In the genomic region with DNA sequence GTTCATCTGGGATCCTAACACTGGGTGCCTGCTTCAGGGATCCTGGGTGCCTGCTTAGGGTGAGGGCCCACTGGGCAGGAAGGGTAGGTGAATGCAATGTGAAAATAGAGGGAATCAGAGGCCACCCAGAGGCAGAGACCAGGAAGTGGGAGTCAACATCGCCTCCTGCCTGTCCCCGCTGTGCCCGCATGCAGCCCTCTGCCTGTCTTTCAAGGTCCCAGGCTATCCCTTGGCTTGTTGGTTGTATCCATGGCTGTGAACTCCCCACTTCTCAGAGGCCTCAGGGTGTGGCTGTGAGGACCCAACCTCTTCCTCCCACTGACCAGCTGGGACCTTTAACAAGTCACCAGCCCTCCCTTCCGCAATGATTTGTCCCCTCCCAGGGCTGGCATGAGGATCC, we compare ENCODE assay signal across 1 cellular context.
TF ChIP-seq lines count a peak whose summit lies in the region.

No MANE protein-coding gene starts in this region.

TF ChIP-seq in K562, 482 proteins besides CTCF, POLR2A, EP300 and RAD21 (continued from another document):
- TF ChIP-seq, protein P1, sequence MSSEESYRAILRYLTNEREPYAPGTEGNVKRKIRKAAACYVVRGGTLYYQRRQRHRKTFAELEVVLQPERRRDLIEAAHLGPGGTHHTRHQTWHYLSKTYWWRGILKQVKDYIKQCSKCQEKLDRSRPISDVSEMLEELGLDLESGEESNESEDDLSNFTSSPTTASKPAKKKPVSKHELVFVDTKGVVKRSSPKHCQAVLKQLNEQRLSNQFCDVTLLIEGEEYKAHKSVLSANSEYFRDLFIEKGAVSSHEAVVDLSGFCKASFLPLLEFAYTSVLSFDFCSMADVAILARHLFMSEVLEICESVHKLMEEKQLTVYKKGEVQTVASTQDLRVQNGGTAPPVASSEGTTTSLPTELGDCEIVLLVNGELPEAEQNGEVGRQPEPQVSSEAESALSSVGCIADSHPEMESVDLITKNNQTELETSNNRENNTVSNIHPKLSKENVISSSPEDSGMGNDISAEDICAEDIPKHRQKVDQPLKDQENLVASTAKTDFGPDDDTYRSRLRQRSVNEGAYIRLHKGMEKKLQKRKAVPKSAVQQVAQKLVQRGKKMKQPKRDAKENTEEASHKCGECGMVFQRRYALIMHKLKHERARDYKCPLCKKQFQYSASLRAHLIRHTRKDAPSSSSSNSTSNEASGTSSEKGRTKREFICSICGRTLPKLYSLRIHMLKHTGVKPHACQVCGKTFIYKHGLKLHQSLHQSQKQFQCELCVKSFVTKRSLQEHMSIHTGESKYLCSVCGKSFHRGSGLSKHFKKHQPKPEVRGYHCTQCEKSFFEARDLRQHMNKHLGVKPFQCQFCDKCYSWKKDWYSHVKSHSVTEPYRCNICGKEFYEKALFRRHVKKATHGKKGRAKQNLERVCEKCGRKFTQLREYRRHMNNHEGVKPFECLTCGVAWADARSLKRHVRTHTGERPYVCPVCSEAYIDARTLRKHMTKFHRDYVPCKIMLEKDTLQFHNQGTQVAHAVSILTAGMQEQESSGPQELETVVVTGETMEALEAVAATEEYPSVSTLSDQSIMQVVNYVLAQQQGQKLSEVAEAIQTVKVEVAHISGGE (CRISPR knock-in tag; IDR thresholded peaks at IDR 0.05), result no peak
- TF ChIP-seq, protein P2, sequence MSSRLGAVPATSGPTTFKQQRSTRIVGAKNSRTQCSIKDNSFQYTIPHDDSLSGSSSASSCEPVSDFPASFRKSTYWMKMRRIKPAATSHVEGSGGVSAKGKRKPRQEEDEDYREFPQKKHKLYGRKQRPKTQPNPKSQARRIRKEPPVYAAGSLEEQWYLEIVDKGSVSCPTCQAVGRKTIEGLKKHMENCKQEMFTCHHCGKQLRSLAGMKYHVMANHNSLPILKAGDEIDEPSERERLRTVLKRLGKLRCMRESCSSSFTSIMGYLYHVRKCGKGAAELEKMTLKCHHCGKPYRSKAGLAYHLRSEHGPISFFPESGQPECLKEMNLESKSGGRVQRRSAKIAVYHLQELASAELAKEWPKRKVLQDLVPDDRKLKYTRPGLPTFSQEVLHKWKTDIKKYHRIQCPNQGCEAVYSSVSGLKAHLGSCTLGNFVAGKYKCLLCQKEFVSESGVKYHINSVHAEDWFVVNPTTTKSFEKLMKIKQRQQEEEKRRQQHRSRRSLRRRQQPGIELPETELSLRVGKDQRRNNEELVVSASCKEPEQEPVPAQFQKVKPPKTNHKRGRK (tag; IDR thresholded peaks at IDR 0.05), result no peak
- TF ChIP-seq TAF7 (tag; IDR thresholded peaks at IDR 0.05) (no peak), NFRKB (IDR thresholded peaks at IDR 0.05; ENCODE audit: low read depth) (no peak), HNRNPH1 (optimal IDR thresholded peaks at IDR 0.05; ENCODE audit: low read depth, low read length) (no peak), MEF2D (tag; conservative IDR thresholded peaks at IDR 0.05; ENCODE audit: low read depth) (no peak), SP1 (CRISPR knock-in tag; IDR thresholded peaks at IDR 0.05) (no peak), NUFIP1 (IDR thresholded peaks at IDR 0.05; ENCODE audit: partially characterized antibody) (no peak), HDAC2 (IDR thresholded peaks at IDR 0.05) (no peak), GATA2 (CRISPR knock-in tag; IDR thresholded peaks at IDR 0.05) (no peak)
- TF ChIP-seq, protein P3, sequence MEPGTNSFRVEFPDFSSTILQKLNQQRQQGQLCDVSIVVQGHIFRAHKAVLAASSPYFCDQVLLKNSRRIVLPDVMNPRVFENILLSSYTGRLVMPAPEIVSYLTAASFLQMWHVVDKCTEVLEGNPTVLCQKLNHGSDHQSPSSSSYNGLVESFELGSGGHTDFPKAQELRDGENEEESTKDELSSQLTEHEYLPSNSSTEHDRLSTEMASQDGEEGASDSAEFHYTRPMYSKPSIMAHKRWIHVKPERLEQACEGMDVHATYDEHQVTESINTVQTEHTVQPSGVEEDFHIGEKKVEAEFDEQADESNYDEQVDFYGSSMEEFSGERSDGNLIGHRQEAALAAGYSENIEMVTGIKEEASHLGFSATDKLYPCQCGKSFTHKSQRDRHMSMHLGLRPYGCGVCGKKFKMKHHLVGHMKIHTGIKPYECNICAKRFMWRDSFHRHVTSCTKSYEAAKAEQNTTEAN (CRISPR knock-in tag; IDR thresholded peaks at IDR 0.05), result no peak
